ENCODE assay signal across 1 cellular context in the genomic region with DNA sequence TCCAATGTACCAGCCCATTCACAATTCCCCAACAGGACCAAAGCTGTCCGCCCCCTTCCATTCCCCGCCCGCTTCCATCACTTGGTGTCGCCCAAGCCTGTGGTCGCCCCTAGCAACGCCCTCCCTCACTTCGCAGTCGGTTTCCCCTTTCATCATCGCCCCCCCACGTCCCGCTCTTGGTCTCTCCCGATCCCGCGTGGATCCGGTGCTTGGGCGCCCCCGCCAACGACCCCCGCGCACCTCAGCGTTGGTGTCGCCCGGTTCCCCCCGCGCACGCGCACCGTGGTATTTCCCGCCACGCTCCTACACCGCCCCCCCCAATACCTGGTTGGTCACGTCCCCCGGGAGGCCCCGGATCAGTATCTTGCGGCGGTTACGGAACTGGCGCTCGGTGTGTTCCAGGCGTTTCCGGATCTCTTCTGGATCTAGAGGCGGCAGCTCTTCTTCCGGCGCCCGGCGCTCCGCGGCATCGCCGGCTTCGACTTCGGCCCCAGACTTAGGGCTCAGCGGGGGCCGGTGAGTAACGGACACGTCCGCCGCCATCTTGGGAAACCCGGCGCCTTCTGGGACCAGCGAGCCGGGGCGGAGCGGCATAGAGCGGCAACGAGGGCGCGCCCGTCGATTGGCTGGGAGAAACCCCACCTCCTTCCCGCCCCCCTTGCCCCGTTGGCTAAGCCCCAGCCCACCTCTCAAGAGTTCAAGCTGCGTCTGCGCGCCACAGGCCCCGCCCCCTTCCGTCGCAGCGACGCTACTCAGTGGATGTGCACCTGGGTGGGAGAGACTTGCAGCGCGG.
TF ChIP-seq lines count a peak whose summit lies in the region.

Gene RAVER1, minus strand, starts transcription at position 565 of the 793 bp plus-strand sequence. Its CDS starts 22 bp downstream, at position 543.

TF ChIP-seq in HepG2, 621 proteins besides CTCF, POLR2A, EP300 and RAD21 (continued from another document and continues in another):
- TF ChIP-seq, protein P1, sequence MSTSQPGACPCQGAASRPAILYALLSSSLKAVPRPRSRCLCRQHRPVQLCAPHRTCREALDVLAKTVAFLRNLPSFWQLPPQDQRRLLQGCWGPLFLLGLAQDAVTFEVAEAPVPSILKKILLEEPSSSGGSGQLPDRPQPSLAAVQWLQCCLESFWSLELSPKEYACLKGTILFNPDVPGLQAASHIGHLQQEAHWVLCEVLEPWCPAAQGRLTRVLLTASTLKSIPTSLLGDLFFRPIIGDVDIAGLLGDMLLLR (CRISPR knock-in tag; IDR thresholded peaks at IDR 0.05), result peak; percentile 82; the same call in 1 of the 2 replicates
- TF ChIP-seq ZBTB20 (CRISPR knock-in tag; IDR thresholded peaks at IDR 0.05; ENCODE audit: borderline replicate concordance, low read depth) (no peak; the same call in 1 of the 2 replicates), ZNF276 (CRISPR knock-in tag; IDR thresholded peaks at IDR 0.05; ENCODE audit: low read depth) (peak; percentile 64; the same call in 1 of the 2 replicates), ZNF530 (CRISPR knock-in tag; IDR thresholded peaks at IDR 0.05; ENCODE audit: low read depth) (0 out of 2 replicates have a peak, but pooled peaks have one; percentile 59), KDM3A (CRISPR knock-in tag; IDR thresholded peaks at IDR 0.05; ENCODE audit: low read depth) (peak; percentile 54; the same call in 1 of the 2 replicates), MED13 (CRISPR knock-in tag; IDR thresholded peaks at IDR 0.05) (no peak), TEAD3 (CRISPR knock-in tag; optimal IDR thresholded peaks at IDR 0.05; ENCODE audit: borderline replicate concordance) (no peak), MEF2D (CRISPR knock-in tag; IDR thresholded peaks at IDR 0.05) (peak; percentile 70), SOX5 (CRISPR knock-in tag; IDR thresholded peaks at IDR 0.05; ENCODE audit: borderline replicate concordance) (no peak), ZNF589 (CRISPR knock-in tag; conservative IDR thresholded peaks at IDR 0.05) (peak; percentile 26; the same call in 1 of the 2 replicates), CREM (IDR thresholded peaks at IDR 0.05) (peak; percentile 49; the same call in 1 of the 2 replicates), CREM (CRISPR knock-in tag; IDR thresholded peaks at IDR 0.05) (no peak), FOSL1 (CRISPR knock-in tag; IDR thresholded peaks at IDR 0.05; ENCODE audit: borderline replicate concordance) (no peak), ZNF281 (CRISPR knock-in tag; IDR thresholded peaks at IDR 0.05; ENCODE audit: borderline replicate concordance) (no peak), POLR2AphosphoS2 (IDR thresholded peaks at IDR 0.05; ENCODE audit: low read depth, low read length) (peak; percentile 69; the same call in 1 of the 2 replicates), ZNF761 (CRISPR knock-in tag; conservative IDR thresholded peaks at IDR 0.05) (0 out of 2 replicates have a peak, but pooled peaks have one; percentile 83), NFE2 (CRISPR knock-in tag; IDR thresholded peaks at IDR 0.05) (no peak), POLR2G (IDR thresholded peaks at IDR 0.05; ENCODE audit: low read depth, low read length) (peak; percentile 90), ZNF878 (CRISPR knock-in tag; IDR thresholded peaks at IDR 0.05) (no peak), MXI1 (IDR thresholded peaks at IDR 0.05; ENCODE audit: borderline replicate concordance, low read depth, low read length) (peak; percentile 73; the same call in 1 of the 3 replicates), AHDC1 (CRISPR knock-in tag; IDR thresholded peaks at IDR 0.05; ENCODE audit: borderline replicate concordance) (no peak), ZNF839 (CRISPR knock-in tag; IDR thresholded peaks at IDR 0.05; ENCODE audit: borderline replicate concordance) (no peak), RBM22 (optimal IDR thresholded peaks at IDR 0.05; ENCODE audit: low read length) (no peak), MATR3 (CRISPR knock-in tag; IDR thresholded peaks at IDR 0.05) (no peak)
- TF ChIP-seq, protein P2, sequence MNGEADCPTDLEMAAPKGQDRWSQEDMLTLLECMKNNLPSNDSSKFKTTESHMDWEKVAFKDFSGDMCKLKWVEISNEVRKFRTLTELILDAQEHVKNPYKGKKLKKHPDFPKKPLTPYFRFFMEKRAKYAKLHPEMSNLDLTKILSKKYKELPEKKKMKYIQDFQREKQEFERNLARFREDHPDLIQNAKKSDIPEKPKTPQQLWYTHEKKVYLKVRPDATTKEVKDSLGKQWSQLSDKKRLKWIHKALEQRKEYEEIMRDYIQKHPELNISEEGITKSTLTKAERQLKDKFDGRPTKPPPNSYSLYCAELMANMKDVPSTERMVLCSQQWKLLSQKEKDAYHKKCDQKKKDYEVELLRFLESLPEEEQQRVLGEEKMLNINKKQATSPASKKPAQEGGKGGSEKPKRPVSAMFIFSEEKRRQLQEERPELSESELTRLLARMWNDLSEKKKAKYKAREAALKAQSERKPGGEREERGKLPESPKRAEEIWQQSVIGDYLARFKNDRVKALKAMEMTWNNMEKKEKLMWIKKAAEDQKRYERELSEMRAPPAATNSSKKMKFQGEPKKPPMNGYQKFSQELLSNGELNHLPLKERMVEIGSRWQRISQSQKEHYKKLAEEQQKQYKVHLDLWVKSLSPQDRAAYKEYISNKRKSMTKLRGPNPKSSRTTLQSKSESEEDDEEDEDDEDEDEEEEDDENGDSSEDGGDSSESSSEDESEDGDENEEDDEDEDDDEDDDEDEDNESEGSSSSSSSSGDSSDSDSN (CRISPR knock-in tag; IDR thresholded peaks at IDR 0.05), result peak; percentile 69
- TF ChIP-seq, protein P3, sequence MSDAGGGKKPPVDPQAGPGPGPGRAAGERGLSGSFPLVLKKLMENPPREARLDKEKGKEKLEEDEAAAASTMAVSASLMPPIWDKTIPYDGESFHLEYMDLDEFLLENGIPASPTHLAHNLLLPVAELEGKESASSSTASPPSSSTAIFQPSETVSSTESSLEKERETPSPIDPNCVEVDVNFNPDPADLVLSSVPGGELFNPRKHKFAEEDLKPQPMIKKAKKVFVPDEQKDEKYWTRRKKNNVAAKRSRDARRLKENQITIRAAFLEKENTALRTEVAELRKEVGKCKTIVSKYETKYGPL (CRISPR knock-in tag; IDR thresholded peaks at IDR 0.05), result no peak
- TF ChIP-seq, protein P4, sequence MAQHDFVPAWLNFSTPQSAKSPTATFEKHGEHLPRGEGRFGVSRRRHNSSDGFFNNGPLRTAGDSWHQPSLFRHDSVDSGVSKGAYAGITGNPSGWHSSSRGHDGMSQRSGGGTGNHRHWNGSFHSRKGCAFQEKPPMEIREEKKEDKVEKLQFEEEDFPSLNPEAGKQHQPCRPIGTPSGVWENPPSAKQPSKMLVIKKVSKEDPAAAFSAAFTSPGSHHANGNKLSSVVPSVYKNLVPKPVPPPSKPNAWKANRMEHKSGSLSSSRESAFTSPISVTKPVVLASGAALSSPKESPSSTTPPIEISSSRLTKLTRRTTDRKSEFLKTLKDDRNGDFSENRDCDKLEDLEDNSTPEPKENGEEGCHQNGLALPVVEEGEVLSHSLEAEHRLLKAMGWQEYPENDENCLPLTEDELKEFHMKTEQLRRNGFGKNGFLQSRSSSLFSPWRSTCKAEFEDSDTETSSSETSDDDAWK (CRISPR knock-in tag; IDR thresholded peaks at IDR 0.05), result no peak
- TF ChIP-seq, protein P5, sequence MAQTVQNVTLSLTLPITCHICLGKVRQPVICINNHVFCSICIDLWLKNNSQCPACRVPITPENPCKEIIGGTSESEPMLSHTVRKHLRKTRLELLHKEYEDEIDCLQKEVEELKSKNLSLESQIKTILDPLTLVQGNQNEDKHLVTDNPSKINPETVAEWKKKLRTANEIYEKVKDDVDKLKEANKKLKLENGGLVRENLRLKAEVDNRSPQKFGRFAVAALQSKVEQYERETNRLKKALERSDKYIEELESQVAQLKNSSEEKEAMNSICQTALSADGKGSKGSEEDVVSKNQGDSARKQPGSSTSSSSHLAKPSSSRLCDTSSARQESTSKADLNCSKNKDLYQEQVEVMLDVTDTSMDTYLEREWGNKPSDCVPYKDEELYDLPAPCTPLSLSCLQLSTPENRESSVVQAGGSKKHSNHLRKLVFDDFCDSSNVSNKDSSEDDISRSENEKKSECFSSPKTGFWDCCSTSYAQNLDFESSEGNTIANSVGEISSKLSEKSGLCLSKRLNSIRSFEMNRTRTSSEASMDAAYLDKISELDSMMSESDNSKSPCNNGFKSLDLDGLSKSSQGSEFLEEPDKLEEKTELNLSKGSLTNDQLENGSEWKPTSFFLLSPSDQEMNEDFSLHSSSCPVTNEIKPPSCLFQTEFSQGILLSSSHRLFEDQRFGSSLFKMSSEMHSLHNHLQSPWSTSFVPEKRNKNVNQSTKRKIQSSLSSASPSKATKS (CRISPR knock-in tag; IDR thresholded peaks at IDR 0.05), result no peak
- TF ChIP-seq, protein P6, sequence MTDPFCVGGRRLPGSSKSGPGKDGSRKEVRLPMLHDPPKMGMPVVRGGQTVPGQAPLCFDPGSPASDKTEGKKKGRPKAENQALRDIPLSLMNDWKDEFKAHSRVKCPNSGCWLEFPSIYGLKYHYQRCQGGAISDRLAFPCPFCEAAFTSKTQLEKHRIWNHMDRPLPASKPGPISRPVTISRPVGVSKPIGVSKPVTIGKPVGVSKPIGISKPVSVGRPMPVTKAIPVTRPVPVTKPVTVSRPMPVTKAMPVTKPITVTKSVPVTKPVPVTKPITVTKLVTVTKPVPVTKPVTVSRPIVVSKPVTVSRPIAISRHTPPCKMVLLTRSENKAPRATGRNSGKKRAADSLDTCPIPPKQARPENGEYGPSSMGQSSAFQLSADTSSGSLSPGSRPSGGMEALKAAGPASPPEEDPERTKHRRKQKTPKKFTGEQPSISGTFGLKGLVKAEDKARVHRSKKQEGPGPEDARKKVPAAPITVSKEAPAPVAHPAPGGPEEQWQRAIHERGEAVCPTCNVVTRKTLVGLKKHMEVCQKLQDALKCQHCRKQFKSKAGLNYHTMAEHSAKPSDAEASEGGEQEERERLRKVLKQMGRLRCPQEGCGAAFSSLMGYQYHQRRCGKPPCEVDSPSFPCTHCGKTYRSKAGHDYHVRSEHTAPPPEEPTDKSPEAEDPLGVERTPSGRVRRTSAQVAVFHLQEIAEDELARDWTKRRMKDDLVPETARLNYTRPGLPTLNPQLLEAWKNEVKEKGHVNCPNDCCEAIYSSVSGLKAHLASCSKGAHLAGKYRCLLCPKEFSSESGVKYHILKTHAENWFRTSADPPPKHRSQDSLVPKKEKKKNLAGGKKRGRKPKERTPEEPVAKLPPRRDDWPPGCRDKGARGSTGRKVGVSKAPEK (CRISPR knock-in tag; IDR thresholded peaks at IDR 0.05; ENCODE audit: borderline replicate concordance), result no peak
